In genomic region chr1:93723733-93724270, GRCh38 we compare ENCODE assay signal across 25 cellular contexts. TPM values are rescaled to one million over a fixed set of nuclear protein-coding genes. Genes with fewer than 3 reads are reported as not detected.
DNase-seq lines count a peak whose midpoint lies in the region; TF ChIP-seq lines count a peak whose summit lies in the region.
"Had no signal": no experiment of that assay in that cellular context is flagged by ENCODE, and none has a peak within 500 bp of the region (broad histone marks: within the 10 kb centered on the region; RNA-seq: fewer than 3 reads in every experiment).

No MANE protein-coding gene starts in this region.

- no peak overlapping the region; the same call in 1 of the 2 replicates for H3K9ac ChIP-seq in BLaER1
- H3K9ac ChIP-seq in HUES64 (ENCODE audit: low read depth, low read length), result peak overlapping the region; percentile 38; the same call in 1 of the 2 replicates
- no peak overlapping the region for H3K9ac ChIP-seq in neural progenitor cell

- H3K9me3 ChIP-seq in BLaER1, result no peaks in the 10 kb centered on the region
- no peaks in the 10 kb centered on the region for H3K9me3 ChIP-seq in HUES64 (ENCODE audit: insufficient read depth, low read depth, low read length)
- no peaks in the 10 kb centered on the region for H3K9me3 ChIP-seq in neural progenitor cell (ENCODE audit: low read depth)
- H3K9me3 ChIP-seq: ovary had no signal

- H3K27me3 ChIP-seq in BLaER1 (no peaks in the 10 kb centered on the region), HUES64 (ENCODE audit: insufficient read depth, low read length) (no peaks in the 10 kb centered on the region), neural progenitor cell (no peaks in the 10 kb centered on the region)
- H3K27me3 ChIP-seq: ovary had no signal

- TF ChIP-seq CTCF in neural progenitor cell (IDR thresholded peaks at IDR 0.05), result no peak

- H3K27ac ChIP-seq in BLaER1 (peak overlapping the region; percentile 94), HUES64 (ENCODE audit: low read depth, low read length) (peak overlapping the region; percentile 43; the same call in 1 of the 2 replicates), neural progenitor cell (peak overlapping the region; percentile 98)
- H3K27ac ChIP-seq: C4-2B, cardiac muscle cell, ovary had no signal

- H3K36me3 Mint-ChIP-seq in neural progenitor cell, result no peaks in the 10 kb centered on the region
- H3K36me3 Mint-ChIP-seq: IgD-negative memory B cell, memory B cell, naive B cell had no signal

- H3K9me3 Mint-ChIP-seq in neural progenitor cell, result peaks cover 5% of the 10 kb centered on the region
- H3K9me3 Mint-ChIP-seq: activated CD4-positive, alpha-beta T cell treated with anti-CD3 and anti-CD28 coated beads, Interleukin-2, amount 10 ng/mL, durations not matched to agents 7 days and 5 days; IgD-negative memory B cell; memory B cell; naive B cell; T-helper 2 cell treated with Interferon-gamma antibody and Interleukin-4, amounts not matched to agents 5 μg/mL and 100 μg/mL, for 36 hours had no signal

- DNase-seq in ecto neural progenitor cell (ENCODE audit: low spot score), result peak; percentile 73
- DNase-seq in neural progenitor cell (ENCODE audit: low spot score), result peak; percentile 89
- DNase-seq in DMS 273 (lab: John Stamatoyannopoulos, UW; ENCODE audit: unreplicated experiment), result no peak
- no peak for DNase-seq in GOT3 (lab: John Stamatoyannopoulos, UW)
- DNase-seq in activated effector memory CD4-positive, alpha-beta T cell treated with Interleukin-2 at 50 U/mL for 16 hours, result no peak
- no peak for DNase-seq in NCI-H2029 treated with DMSO at 0.1 percent for 48 hours (lab: John Stamatoyannopoulos, UW)
- DNase-seq: activated CD4-positive, alpha-beta T cell treated with anti-CD3 and anti-CD28 coated beads, Interleukin-2, amount 10 ng/mL, durations not matched to agents 7 days and 5 days; activated naive CD4-positive, alpha-beta T cell treated with anti-CD3 and anti-CD28 coated beads, Interleukin-2, amount 50 U/mL, for 16 hours; cortex of kidney; H7; kidney glomerular epithelial cell; naive B cell; NCI-H1105 treated with DMSO at 0.1 percent for 48 hours; NCI-H2029; ovary; stimulated activated CD4-positive, alpha-beta T cell treated with anti-CD3 and anti-CD28 coated beads, Interleukin-12 subunit alpha, Interleukin-12 subunit beta, amount 100 ng/mL, for 4 hours; stimulated activated CD4-positive, alpha-beta T cell treated with anti-CD3 and anti-CD28 coated beads, Interleukin-4, amount 100 ng/mL, for 24 hours; stimulated activated naive CD4-positive, alpha-beta T cell had no signal

- no peak overlapping the region for H2AFZ ChIP-seq in neural progenitor cell (replicated peaks)

- H3K4me1 Mint-ChIP-seq in neural progenitor cell, result peaks cover 68% of the 10 kb centered on the region
- H3K4me1 Mint-ChIP-seq: activated CD4-positive, alpha-beta T cell treated with anti-CD3 and anti-CD28 coated beads, Interleukin-2, amount 10 ng/mL, durations not matched to agents 7 days and 5 days had no signal

- peaks cover 21% of the 10 kb centered on the region for H3K27me3 Mint-ChIP-seq in neural progenitor cell (ENCODE audit: insufficient read depth, low read depth)
- H3K27me3 Mint-ChIP-seq: activated CD4-positive, alpha-beta T cell treated with anti-CD3 and anti-CD28 coated beads, Interleukin-2, amount 10 ng/mL, durations not matched to agents 7 days and 5 days; IgD-negative memory B cell; memory B cell; naive B cell had no signal

- H4K20me1 ChIP-seq in BLaER1, result no peaks in the 10 kb centered on the region
- H4K20me1 ChIP-seq in neural progenitor cell (ENCODE audit: low read depth), result peaks cover 4% of the 10 kb centered on the region

- H3K4me3 ChIP-seq in BLaER1, result no peak overlapping the region
- H3K4me3 ChIP-seq in HUES64 (ENCODE audit: low read length), result no peak overlapping the region
- H3K4me3 ChIP-seq in neural progenitor cell, result peak overlapping the region; percentile 31
- H3K4me3 ChIP-seq: cardiac muscle cell, ovary had no signal

- peaks cover 41% of the 10 kb centered on the region for H3F3A ChIP-seq in neural progenitor cell (ENCODE audit: low read depth)

- peaks cover 37% of the 10 kb centered on the region for H3K4me1 ChIP-seq in BLaER1
- H3K4me1 ChIP-seq in HUES64 (ENCODE audit: insufficient read depth, low read length), result peaks cover 25% of the 10 kb centered on the region
- H3K4me1 ChIP-seq in neural progenitor cell, result peaks cover 56% of the 10 kb centered on the region

- 82% methylated on average over 5 of the region's 5 CpGs for WGBS in HUES64

- H3K79me2 ChIP-seq in neural progenitor cell (ENCODE audit: low read depth), result no peaks in the 10 kb centered on the region

- H3K4me3 Mint-ChIP-seq in neural progenitor cell, result peak overlapping the region; percentile 70
- H3K4me3 Mint-ChIP-seq: activated CD4-positive, alpha-beta T cell treated with anti-CD3 and anti-CD28 coated beads, Interleukin-2, amount 10 ng/mL, durations not matched to agents 7 days and 5 days; IgD-negative memory B cell; memory B cell; naive B cell; T-helper 2 cell treated with Interferon-gamma antibody and Interleukin-4, amounts not matched to agents 5 μg/mL and 100 μg/mL, for 36 hours had no signal

- H3K4me2 ChIP-seq in BLaER1 (peak overlapping the region; percentile 79), neural progenitor cell (peak overlapping the region; percentile 76)

- H3K36me3 ChIP-seq in BLaER1, result no peaks in the 10 kb centered on the region
- no peaks in the 10 kb centered on the region for H3K36me3 ChIP-seq in HUES64 (ENCODE audit: insufficient read depth, low read length)
- H3K36me3 ChIP-seq in neural progenitor cell, result no peaks in the 10 kb centered on the region
- H3K36me3 ChIP-seq: cardiac muscle cell, ovary had no signal

- H3K27ac Mint-ChIP-seq in neural progenitor cell, result peak overlapping the region; percentile 99
- H3K27ac Mint-ChIP-seq: activated CD4-positive, alpha-beta T cell treated with anti-CD3 and anti-CD28 coated beads, Interleukin-2, amount 10 ng/mL, durations not matched to agents 7 days and 5 days; IgD-negative memory B cell; memory B cell; T-helper 2 cell treated with Interferon-gamma antibody and Interleukin-4, amounts not matched to agents 5 μg/mL and 100 μg/mL, for 36 hours had no signal

RNA-seq across cellular contexts. Expression of gene BCAR3, which starts 42.2 kb away (rescaled TPM):
- 9.4 TPM for polyA plus RNA-seq in HUES64 (2013, experiment 1 of 2)
- polyA plus RNA-seq in HUES64 (2013, experiment 2 of 2), result 13.0 TPM
- total RNA-seq in neural progenitor cell (ENCODE audit: low replicate concordance), result 11.7 and 12.4 TPM in 2 replicates

Comparison
In these comparisons a context has a peak if more than half of its experiments do, and no peak if none do; other contexts are left out.
1. H3K27ac ChIP-seq: peak in every context shown above with its lines; median percentile 98 in neural progenitor cell; 94 in BLaER1; 43 in HUES64.
2. DNase-seq: peak in ecto neural progenitor cell (single experiment) and neural progenitor cell (single experiment); none in DMS 273 (single experiment), GOT3 (single experiment), activated effector memory CD4-positive, alpha-beta T cell treated with Interleukin-2 at 50 U/mL for 16 hours (single experiment) and NCI-H2029 treated with DMSO at 0.1 percent for 48 hours (single experiment).